Comparison of ENCODE assay signal across 18 cellular contexts in genomic region chr6:143542915-143543314, GRCh38. TPM values are rescaled to one million over a fixed set of nuclear protein-coding genes. Genes with fewer than 3 reads are reported as not detected.
DNase-seq lines count a peak whose midpoint lies in the region; ATAC-seq and TF ChIP-seq lines count a peak whose summit lies in the region.
"Had no signal": no experiment of that assay in that cellular context is flagged by ENCODE, and none has a peak within 500 bp of the region (broad histone marks: within the 10 kb centered on the region; RNA-seq: fewer than 3 reads in every experiment).

No MANE protein-coding gene starts in this region.

- H3K27ac Mint-ChIP-seq in Caco-2 (ENCODE audit: unreplicated experiment) (peak overlapping the region; percentile 75), T-cell (peak overlapping the region; percentile 76 to 90)
- H3K27ac Mint-ChIP-seq: neural progenitor cell had no signal

- H3K4me1 Mint-ChIP-seq in Caco-2 (ENCODE audit: low read depth, unreplicated experiment) = peaks cover 42% of the 10 kb centered on the region
- peaks cover 80 to 94% (median 87%) of the 10 kb centered on the region in 3 donors for H3K4me1 Mint-ChIP-seq in T-cell

- H3K9ac ChIP-seq in BLaER1 treated with 17β-estradiol and CSF1 and Interleukin-3, amounts not matched to agents 10 nM and 100 nM = no peak overlapping the region
- H3K9ac ChIP-seq: neural progenitor cell had no signal

- no TSS peak for BruUV-seq in Caco-2 (replicated peaks; lab: Mats Ljungman, UMichigan)

- H3K4me3 Mint-ChIP-seq in Caco-2 (ENCODE audit: unreplicated experiment) (no peak overlapping the region), T-cell (peak overlapping the region in 1 of 3 donors; percentile 0)
- H3K4me3 Mint-ChIP-seq: neural progenitor cell had no signal

- peak in 3 of 4 experiments; percentile 24 to 44 (median 35) for ATAC-seq in T-cell (replicated peaks in 1 of 4)
- peak; percentile 64 for ATAC-seq in foreskin keratinocyte
- no peak for ATAC-seq in HG03108 (IDR thresholded peaks at IDR 0.05; ENCODE audit: unreplicated experiment)
- ATAC-seq in psoas muscle = no peak
- no peak for ATAC-seq in HG03354 (IDR thresholded peaks at IDR 0.05; ENCODE audit: poor library complexity, severe bottlenecking, unreplicated experiment)
- ATAC-seq: Panc1, sciatic nerve had no signal

- 92 to 96% (median 96%) methylated on average over 3 of the region's 3 CpGs for WGBS in psoas muscle, 3 donors

- CTCF ChIA-PET in Caco-2 (lab: Charles Lee) = interaction anchor here (0.8 kb wide), 1 partner anchor 30 kb away, joined by 3 read pairs; no protein-coding TSS in a partner anchor
- CTCF ChIA-PET in T-cell (lab: Charles Lee) = interaction anchor here in 1 of 2 donors (0.9 to 1.4 kb wide), 3 partner anchors 32 to 300 kb away, joined by 3 to 5 read pairs (median 3); partner anchors contain the start of gene LTV1

- H3K27me3 Mint-ChIP-seq in Caco-2 (ENCODE audit: insufficient read depth, unreplicated experiment) (no peaks in the 10 kb centered on the region), T-cell (no peaks in the 10 kb centered on the region)

- intact Hi-C loops in Caco-2 (cut with micrococcal nuclease; ENCODE audit: unreplicated experiment) = no loop called here
- intact Hi-C loops in psoas muscle (cut with DNase I) = no loop called here

- POLR2A ChIA-PET in Caco-2 (lab: Charles Lee) (no interaction called here), T-cell (lab: Charles Lee) (interaction anchor here in 1 of 2 donors (0.6 kb wide), 1 partner anchor 92 kb away, joined by 3 read pairs; the partner anchor contains the start of genes ADAT2 and PEX3)

- peak overlapping the region; percentile 18 to 73 (median 54); a peak in 12 of 22 replicates for H3K4me2 ChIP-seq in BLaER1 treated with 17β-estradiol and CSF1 and Interleukin-3, amounts not matched to agents 10 nM and 100 nM
- H3K4me2 ChIP-seq: neural progenitor cell had no signal

- H3K36me3 Mint-ChIP-seq in Caco-2 (ENCODE audit: insufficient read depth, unreplicated experiment) = peaks cover 8% of the 10 kb centered on the region
- H3K36me3 Mint-ChIP-seq in T-cell = peaks cover 6% of the 10 kb centered on the region
- H3K36me3 Mint-ChIP-seq: neural progenitor cell had no signal

- H3K9me3 ChIP-seq in BLaER1 treated with 17β-estradiol and CSF1 and Interleukin-3, amounts not matched to agents 10 nM and 100 nM (replicated peaks in 1 of 11) = no peaks in the 10 kb centered on the region
- H3K9me3 ChIP-seq in Caco-2 (no peaks in the 10 kb centered on the region), psoas muscle (no peaks in the 10 kb centered on the region)
- H3K9me3 ChIP-seq: HAP-1, left lung had no signal

- H3K4me3 ChIP-seq in BLaER1 treated with 17β-estradiol and CSF1 and Interleukin-3, amounts not matched to agents 10 nM and 100 nM = no peak overlapping the region
- H3K4me3 ChIP-seq in Caco-2 (ENCODE audit: low read depth, low read length) (no peak overlapping the region), psoas muscle (no peak overlapping the region)
- H3K4me3 ChIP-seq: HAP-1, left lung, neural progenitor cell had no signal

- H3K9me3 Mint-ChIP-seq in Caco-2 (ENCODE audit: unreplicated experiment) (no peaks in the 10 kb centered on the region), T-cell (no peaks in the 10 kb centered on the region)
- H3K9me3 Mint-ChIP-seq: neural progenitor cell had no signal

- H3K4me1 ChIP-seq in BLaER1 treated with 17β-estradiol and CSF1 and Interleukin-3, amounts not matched to agents 10 nM and 100 nM = peaks cover 20 to 37% (median 29%) of the 10 kb centered on the region in 10 experiments
- H3K4me1 ChIP-seq in Caco-2 (peaks cover 74% of the 10 kb centered on the region), foreskin keratinocyte (peaks cover 13% of the 10 kb centered on the region), psoas muscle (no peaks in the 10 kb centered on the region)
- H3K4me1 ChIP-seq: neural progenitor cell had no signal

- no peak overlapping the region for H3K27ac ChIP-seq in BLaER1 treated with 17β-estradiol and CSF1 and Interleukin-3, amounts not matched to agents 10 nM and 100 nM
- H3K27ac ChIP-seq in foreskin keratinocyte (peak overlapping the region; percentile 10), psoas muscle (no peak overlapping the region)
- H3K27ac ChIP-seq: C4-2B, left lung, neural progenitor cell had no signal

- no peak for TF ChIP-seq CTCF in Caco-2 (IDR thresholded peaks at IDR 0.05; ENCODE audit: insufficient read depth in 1 of 2, low read depth in 1 of 2, low read length in 1 of 2, severe bottlenecking in 1 of 2, unreplicated experiment in 1 of 2)
- no peak for TF ChIP-seq CTCF in foreskin keratinocyte (conservative IDR thresholded peaks at IDR 0.05)
- no peak for TF ChIP-seq CTCF in psoas muscle (IDR thresholded peaks at IDR 0.05)

- no peak for DNase-seq in Caco-2
- DNase-seq in T-cell = no peak
- DNase-seq in foreskin keratinocyte = peak in 1 of 2 donors; percentile 42
- no peak for DNase-seq in psoas muscle
- DNase-seq: GF-D8; hippocampal formation; left lung; MM.1S; NCI-H2227 treated with DMSO at 0.1 percent for 48 hours; stimulated activated naive CD4-positive, alpha-beta T cell treated with Interleukin-2 at 50 U/mL for 16 hours had no signal

- no peaks in the 10 kb centered on the region for H3K27me3 ChIP-seq in BLaER1 treated with 17β-estradiol and CSF1 and Interleukin-3, amounts not matched to agents 10 nM and 100 nM
- H3K27me3 ChIP-seq in Caco-2 (replicated peaks; ENCODE audit: control insufficient read depth, insufficient read depth, low read length) (no peaks in the 10 kb centered on the region), foreskin keratinocyte (no peaks in the 10 kb centered on the region), psoas muscle (ENCODE audit: insufficient read depth in 3 of 3, low read length in 2 of 3) (peaks cover 0 to 25% (median 0%) of the 10 kb centered on the region in 3 donors)
- H3K27me3 ChIP-seq: left lung had no signal

- peaks cover 0 to 42% (median 8%) of the 10 kb centered on the region in 11 experiments; a peak in 10 of 22 replicates for H4K20me1 ChIP-seq in BLaER1 treated with 17β-estradiol and CSF1 and Interleukin-3, amounts not matched to agents 10 nM and 100 nM

- peaks cover 0 to 8% (median 0%) of the 10 kb centered on the region in 11 experiments; a peak in 1 of 22 replicates for H3K36me3 ChIP-seq in BLaER1 treated with 17β-estradiol and CSF1 and Interleukin-3, amounts not matched to agents 10 nM and 100 nM
- peaks cover 2% of the 10 kb centered on the region; the same call in 1 of the 2 replicates for H3K36me3 ChIP-seq in Caco-2 (ENCODE audit: control insufficient read depth, insufficient read depth, low read length)
- H3K36me3 ChIP-seq in psoas muscle (ENCODE audit: insufficient read depth in 1 of 2, low read depth in 1 of 2) = no peaks in the 10 kb centered on the region
- H3K36me3 ChIP-seq: HAP-1, left lung, neural progenitor cell had no signal

RNA-seq across cellular contexts. Expression of gene FUCA2, which starts 31.4 kb away (rescaled TPM):
- 102 and 119 TPM in 2 replicates for total RNA-seq in Caco-2 (2022)
- 1 to 10 TPM; 4.6 to 9.0 (median 7.1) TPM for total RNA-seq in T-cell
- 18.8 and 20.1 TPM in 2 replicates for total RNA-seq in foreskin keratinocyte
- 15.2 and 19.0 TPM in 2 replicates for polyA plus RNA-seq in foreskin keratinocyte
- 10 to 100 TPM in 3 of 4 donors, 1 to 10 TPM in 1; 8.7 to 13.5 (median 11.2) TPM for total RNA-seq in psoas muscle
- polyA plus RNA-seq in psoas muscle = 10 to 100 TPM in 2 of 3 donors, 1 to 10 TPM in 1; 9.0 to 32.3 (median 11.4) TPM

Comparison
In these comparisons a context has a peak if more than half of its experiments do, and no peak if none do; other contexts are left out.
1. ATAC-seq: peak in T-cell (3 of 4) and foreskin keratinocyte (single experiment); none in HG03108 (single experiment), psoas muscle (0 of 4) and HG03354 (single experiment).